Comparison of ENCODE assay signal across 8 cellular contexts in genomic region chr3:149969945-149970715, GRCh38. TPM values are rescaled to one million over a fixed set of nuclear protein-coding genes. Genes with fewer than 3 reads are reported as not detected.
DNase-seq lines count a peak whose midpoint lies in the region; ATAC-seq and TF ChIP-seq lines count a peak whose summit lies in the region.

No MANE protein-coding gene starts in this region.

- no peak for TF ChIP-seq EP300 in suprapubic skin (IDR thresholded peaks at IDR 0.05)

- peak overlapping the region; percentile 92 for H3K4me3 Mint-ChIP-seq in activated naive CD8-positive, alpha-beta T cell
- peak overlapping the region; percentile 98 for H3K4me3 Mint-ChIP-seq in glutamatergic neuron (ENCODE audit: unreplicated experiment)

- peaks cover 6% of the 10 kb centered on the region for H3K27me3 ChIP-seq in suprapubic skin

- peak; percentile 72 for ATAC-seq in GM21723 (IDR thresholded peaks at IDR 0.05; ENCODE audit: unreplicated experiment)
- ATAC-seq in omental fat pad (ENCODE audit: low FRiP score) = peak; percentile 66

- H3K4me1 ChIP-seq in suprapubic skin = peaks cover 22% of the 10 kb centered on the region

- H3K27ac Mint-ChIP-seq in activated naive CD8-positive, alpha-beta T cell = peak overlapping the region; percentile 54
- peak overlapping the region; percentile 94 for H3K27ac Mint-ChIP-seq in glutamatergic neuron (ENCODE audit: unreplicated experiment)

- no peaks in the 10 kb centered on the region for H3K36me3 Mint-ChIP-seq in activated naive CD8-positive, alpha-beta T cell
- no peaks in the 10 kb centered on the region for H3K36me3 Mint-ChIP-seq in glutamatergic neuron (ENCODE audit: unreplicated experiment)

- WGBS in suprapubic skin = 1% methylated on average over 34 of the region's 72 CpGs

- peak; percentile 83 for DNase-seq in DMS153 treated with DMSO at 0.1 percent for 48 hours (lab: John Stamatoyannopoulos, UW; ENCODE audit: unreplicated experiment)
- DNase-seq in Jurkat, Clone E6-1 (ENCODE audit: low read depth, low spot score) = peak; percentile 87
- peak; percentile 87 for DNase-seq in SK-MEL-5 (ENCODE audit: low read depth, low spot score)
- peak; percentile 82 for DNase-seq in glutamatergic neuron
- peak; percentile 51 for DNase-seq in omental fat pad (ENCODE audit: low spot score)
- DNase-seq in suprapubic skin (ENCODE audit: low spot score in 2 of 2) = peak; percentile 72 to 80

- H3K9me3 ChIP-seq in suprapubic skin = no peaks in the 10 kb centered on the region

- peaks cover 20% of the 10 kb centered on the region for H3K4me1 Mint-ChIP-seq in activated naive CD8-positive, alpha-beta T cell (ENCODE audit: low read depth)
- H3K4me1 Mint-ChIP-seq in glutamatergic neuron (ENCODE audit: low read depth, unreplicated experiment) = peaks cover 20% of the 10 kb centered on the region

- H3K36me3 ChIP-seq in suprapubic skin = no peaks in the 10 kb centered on the region

- in situ Hi-C loops in SK-MEL-5 (cut with HindIII; ENCODE audit: low pct_unique_long_range_greater_than_20kb, low sequenced_read_pairs) = no loop called here

- peak overlapping the region; percentile 86 for H3K27ac ChIP-seq in suprapubic skin

- peak overlapping the region; percentile 67 for H3K4me3 ChIP-seq in Jurkat, Clone E6-1 (ENCODE audit: low read length)
- H3K4me3 ChIP-seq in suprapubic skin = peak overlapping the region; percentile 98

- H3K9me3 Mint-ChIP-seq in activated naive CD8-positive, alpha-beta T cell (ENCODE audit: low read depth) = no peaks in the 10 kb centered on the region
- peaks cover 20% of the 10 kb centered on the region for H3K9me3 Mint-ChIP-seq in glutamatergic neuron (ENCODE audit: unreplicated experiment)

- H3K27me3 Mint-ChIP-seq in activated naive CD8-positive, alpha-beta T cell = peaks cover 15% of the 10 kb centered on the region
- H3K27me3 Mint-ChIP-seq in glutamatergic neuron (ENCODE audit: unreplicated experiment) = peaks cover 22% of the 10 kb centered on the region

- TF ChIP-seq CTCF in glutamatergic neuron (IDR thresholded peaks at IDR 0.05; ENCODE audit: partially characterized antibody, unreplicated experiment) = no peak
- no peak for TF ChIP-seq CTCF in omental fat pad (IDR thresholded peaks at IDR 0.05)
- no peak for TF ChIP-seq CTCF in suprapubic skin (IDR thresholded peaks at IDR 0.05)

- no peak for TF ChIP-seq POLR2A in suprapubic skin (IDR thresholded peaks at IDR 0.05)

RNA-seq across cellular contexts. Expression of gene PFN2, which starts 0.6 kb away (rescaled TPM):
- 79.2 TPM for polyA plus RNA-seq in Jurkat, Clone E6-1 (2012; ENCODE audit: insufficient read depth, insufficient read length)
- 127 and 128 TPM in 2 replicates for total RNA-seq in SK-MEL-5 (2014; rRNA removed; shearing (Covaris generic))
- polyA plus RNA-seq in SK-MEL-5 (2015; cell fraction: cytosol; rRNA removed) = 177 and 195 TPM in 2 replicates
- polyA plus RNA-seq in SK-MEL-5 (2015; cell fraction: nucleus; rRNA removed) = 199 and 212 TPM in 2 replicates
- 364 TPM for total RNA-seq in glutamatergic neuron (ENCODE audit: unreplicated experiment)
- 10 to 100 TPM; 26.0 to 53.1 (median 30.2) TPM for total RNA-seq in omental fat pad
- 10 to 100 TPM in 2 of 4 donors, 1 to 10 TPM in 2; 6.5 to 19.9 (median 13.2) TPM for total RNA-seq in suprapubic skin

Comparison
In these comparisons a context has a peak if more than half of its experiments do, and no peak if none do; other contexts are left out.
1. Peak in every context shown above with its lines: DNase-seq, ATAC-seq, H3K4me3 ChIP-seq and H3K27ac ChIP-seq.